ENCODE assay signal across 11 cellular contexts in genomic region chr9:81562221-81563019, GRCh38.
DNase-seq lines count a peak whose midpoint lies in the region; ATAC-seq and TF ChIP-seq lines count a peak whose summit lies in the region.
"Had no signal": no experiment of that assay in that cellular context is flagged by ENCODE, and none has a peak within 500 bp of the region (broad histone marks: within the 10 kb centered on the region; RNA-seq: fewer than 3 reads in every experiment).

No MANE protein-coding gene starts in this region.

- H3K4me3 ChIP-seq in choroid plexus epithelial cell (ENCODE audit: low read depth, low read length), result no peak overlapping the region
- no peak overlapping the region for H3K4me3 ChIP-seq in testis
- H3K4me3 ChIP-seq: left lung had no signal

- H3K27me3 ChIP-seq in testis, result no peaks in the 10 kb centered on the region

- H3K36me3 ChIP-seq in testis (ENCODE audit: low read depth, missing control alignments), result no peaks in the 10 kb centered on the region
- H3K36me3 ChIP-seq: left lung had no signal

- WGBS in testis, 2 donors, result 69 to 75% methylated on average over 10 of the region's 10 CpGs

- ATAC-seq in left lobe of liver, result peak; percentile 76
- no peak for ATAC-seq in GM21423 (IDR thresholded peaks at IDR 0.05; ENCODE audit: unreplicated experiment)
- no peak for ATAC-seq in HG03039 (IDR thresholded peaks at IDR 0.05; ENCODE audit: unreplicated experiment)
- ATAC-seq: activated CD8-positive, alpha-beta memory T cell treated with anti-CD3 and anti-CD28 coated beads, Interleukin-2, amount 10 ng/mL, durations not matched to agents 7 days and 5 days; left lung had no signal

- H3K27ac ChIP-seq in testis, result peak overlapping the region in 1 of 2 donors; percentile 35
- H3K27ac ChIP-seq: left lung had no signal

- no peak; the same call in 1 of the 2 replicates for TF ChIP-seq RAD21 in Ishikawa (IDR thresholded peaks at IDR 0.05; ENCODE audit: low read depth)

- TF ChIP-seq CTCF in choroid plexus epithelial cell (conservative IDR thresholded peaks at IDR 0.05; ENCODE audit: low read depth, low read length) (no peak), testis (IDR thresholded peaks at IDR 0.05) (no peak), GM20000 (IDR thresholded peaks at IDR 0.05; ENCODE audit: extremely low read depth, missing control alignments) (no peak)

- peaks cover 12% of the 10 kb centered on the region for H3K4me1 ChIP-seq in testis

- H3K9me3 ChIP-seq in testis, result no peaks in the 10 kb centered on the region
- H3K9me3 ChIP-seq: left lung had no signal

- intact Hi-C loops in testis (cut with DNase I; ENCODE audit: low total_unique reads), result no loop called here

- no peak for TF ChIP-seq POLR2A in testis (IDR thresholded peaks at IDR 0.05)

- peak; percentile 89 for TF ChIP-seq EP300 in Ishikawa (IDR thresholded peaks at IDR 0.05; ENCODE audit: borderline replicate concordance)

- peak; percentile 72 for DNase-seq in choroid plexus epithelial cell (ENCODE audit: low read depth)
- peak; percentile 98 for DNase-seq in left lobe of liver (ENCODE audit: low spot score)
- DNase-seq in testis, result peak; percentile 62
- DNase-seq in SIG-M5 treated with dmso at 0.1 percent for 504 hours (lab: John Stamatoyannopoulos, UW; ENCODE audit: unreplicated experiment), result no peak
- no peak for DNase-seq in GM20000 (ENCODE audit: low spot score)
- DNase-seq: activated CD8-positive, alpha-beta memory T cell treated with anti-CD3 and anti-CD28 coated beads, Interleukin-2, amount 10 ng/mL, durations not matched to agents 7 days and 5 days; NCI-H187 had no signal

TF ChIP-seq in Ishikawa, 13 proteins besides CTCF, POLR2A, EP300 and RAD21:
- TF ChIP-seq, protein P1, sequence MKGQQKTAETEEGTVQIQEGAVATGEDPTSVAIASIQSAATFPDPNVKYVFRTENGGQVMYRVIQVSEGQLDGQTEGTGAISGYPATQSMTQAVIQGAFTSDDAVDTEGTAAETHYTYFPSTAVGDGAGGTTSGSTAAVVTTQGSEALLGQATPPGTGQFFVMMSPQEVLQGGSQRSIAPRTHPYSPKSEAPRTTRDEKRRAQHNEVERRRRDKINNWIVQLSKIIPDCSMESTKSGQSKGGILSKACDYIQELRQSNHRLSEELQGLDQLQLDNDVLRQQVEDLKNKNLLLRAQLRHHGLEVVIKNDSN (IDR thresholded peaks at IDR 0.05), result 0 out of 2 replicates have a peak, but pooled peaks have one; percentile 4
- peak; percentile 93 for TF ChIP-seq NFIC (IDR thresholded peaks at IDR 0.05)
- peak; percentile 70 for TF ChIP-seq CEBPB (IDR thresholded peaks at IDR 0.05)
- no peak for TF ChIP-seq CREB1 (IDR thresholded peaks at IDR 0.05; ENCODE audit: low read depth)
- peak; percentile 67; the same call in 1 of the 2 replicates for TF ChIP-seq FOXM1 (IDR thresholded peaks at IDR 0.05; ENCODE audit: borderline replicate concordance, low read depth)
- TF ChIP-seq, protein P2, sequence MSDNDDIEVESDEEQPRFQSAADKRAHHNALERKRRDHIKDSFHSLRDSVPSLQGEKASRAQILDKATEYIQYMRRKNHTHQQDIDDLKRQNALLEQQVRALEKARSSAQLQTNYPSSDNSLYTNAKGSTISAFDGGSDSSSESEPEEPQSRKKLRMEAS (IDR thresholded peaks at IDR 0.05), result peak; percentile 65; the same call in 1 of the 2 replicates
- 0 out of 2 replicates have a peak, but pooled peaks have one; percentile 16 for TF ChIP-seq YY1 (IDR thresholded peaks at IDR 0.05; ENCODE audit: low read depth)
- peak; percentile 83 for TF ChIP-seq TEAD4 (IDR thresholded peaks at IDR 0.05)
- no peak for TF ChIP-seq TAF1 (IDR thresholded peaks at IDR 0.05; ENCODE audit: low read depth)
- no peak for TF ChIP-seq ZBTB7A (IDR thresholded peaks at IDR 0.05; ENCODE audit: low read depth)
- TF ChIP-seq, protein P3, sequence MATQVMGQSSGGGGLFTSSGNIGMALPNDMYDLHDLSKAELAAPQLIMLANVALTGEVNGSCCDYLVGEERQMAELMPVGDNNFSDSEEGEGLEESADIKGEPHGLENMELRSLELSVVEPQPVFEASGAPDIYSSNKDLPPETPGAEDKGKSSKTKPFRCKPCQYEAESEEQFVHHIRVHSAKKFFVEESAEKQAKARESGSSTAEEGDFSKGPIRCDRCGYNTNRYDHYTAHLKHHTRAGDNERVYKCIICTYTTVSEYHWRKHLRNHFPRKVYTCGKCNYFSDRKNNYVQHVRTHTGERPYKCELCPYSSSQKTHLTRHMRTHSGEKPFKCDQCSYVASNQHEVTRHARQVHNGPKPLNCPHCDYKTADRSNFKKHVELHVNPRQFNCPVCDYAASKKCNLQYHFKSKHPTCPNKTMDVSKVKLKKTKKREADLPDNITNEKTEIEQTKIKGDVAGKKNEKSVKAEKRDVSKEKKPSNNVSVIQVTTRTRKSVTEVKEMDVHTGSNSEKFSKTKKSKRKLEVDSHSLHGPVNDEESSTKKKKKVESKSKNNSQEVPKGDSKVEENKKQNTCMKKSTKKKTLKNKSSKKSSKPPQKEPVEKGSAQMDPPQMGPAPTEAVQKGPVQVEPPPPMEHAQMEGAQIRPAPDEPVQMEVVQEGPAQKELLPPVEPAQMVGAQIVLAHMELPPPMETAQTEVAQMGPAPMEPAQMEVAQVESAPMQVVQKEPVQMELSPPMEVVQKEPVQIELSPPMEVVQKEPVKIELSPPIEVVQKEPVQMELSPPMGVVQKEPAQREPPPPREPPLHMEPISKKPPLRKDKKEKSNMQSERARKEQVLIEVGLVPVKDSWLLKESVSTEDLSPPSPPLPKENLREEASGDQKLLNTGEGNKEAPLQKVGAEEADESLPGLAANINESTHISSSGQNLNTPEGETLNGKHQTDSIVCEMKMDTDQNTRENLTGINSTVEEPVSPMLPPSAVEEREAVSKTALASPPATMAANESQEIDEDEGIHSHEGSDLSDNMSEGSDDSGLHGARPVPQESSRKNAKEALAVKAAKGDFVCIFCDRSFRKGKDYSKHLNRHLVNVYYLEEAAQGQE (IDR thresholded peaks at IDR 0.05; ENCODE audit: low read depth), result no peak
- peak; percentile 83 for TF ChIP-seq TCF12 (IDR thresholded peaks at IDR 0.05; ENCODE audit: low read depth)
- TF ChIP-seq EGR1 (IDR thresholded peaks at IDR 0.05), result no peak
TF ChIP-seq in Ishikawa: peak in this region for 8.

Comparison
In these comparisons a context has a peak if more than half of its experiments do, and no peak if none do; other contexts are left out.
1. DNase-seq: peak in choroid plexus epithelial cell (single experiment), left lobe of liver (single experiment) and testis (single experiment); none in SIG-M5 treated with dmso at 0.1 percent for 504 hours (single experiment) and GM20000 (single experiment).